ENCODE assay signal across 16 cellular contexts in genomic region chr4:153409412-153409811, GRCh38. TPM values are rescaled to one million over a fixed set of nuclear protein-coding genes. Genes with fewer than 3 reads are reported as not detected.
DNase-seq lines count a peak whose midpoint lies in the region; ATAC-seq and TF ChIP-seq lines count a peak whose summit lies in the region.
"Had no signal": no experiment of that assay in that cellular context is flagged by ENCODE, and none has a peak within 500 bp of the region (broad histone marks: within the 10 kb centered on the region; RNA-seq: fewer than 3 reads in every experiment).

No MANE protein-coding gene starts in this region.

- peak; percentile 6 for DNase-seq in NCI-H82 (lab: John Stamatoyannopoulos, UW)
- no peak for DNase-seq in NCI-H82 treated with DMSO at 0.1 percent for 48 hours (lab: John Stamatoyannopoulos, UW; ENCODE audit: unreplicated experiment)
- peak; percentile 65 for DNase-seq in adipocyte (ENCODE audit: low read depth)
- DNase-seq in fibroblast of pulmonary artery (ENCODE audit: low read depth): peak; percentile 62
- no peak for DNase-seq in vagina (ENCODE audit: extremely low spot score in 2 of 2)
- DNase-seq in endothelial cell (ENCODE audit: low spot score): no peak
- DNase-seq: activated CD4-positive, alpha-beta memory T cell treated with anti-CD3 and anti-CD28 coated beads, Interleukin-2, amount 10 ng/mL, durations not matched to agents 7 days and 5 days; Calu3; mesendoderm; NCI-H526; occipital lobe; spleen had no signal

- TF ChIP-seq CTCF in fibroblast of pulmonary artery (IDR thresholded peaks at IDR 0.05; ENCODE audit: low read length, missing control alignments) (no peak), vagina (IDR thresholded peaks at IDR 0.05) (no peak), endothelial cell (IDR thresholded peaks at IDR 0.05; ENCODE audit: unreplicated experiment) (no peak)

- H3K27me3 Mint-ChIP-seq in endothelial cell (ENCODE audit: unreplicated experiment): no peaks in the 10 kb centered on the region
- H3K27me3 Mint-ChIP-seq: activated CD4-positive, alpha-beta memory T cell treated with anti-CD3 and anti-CD28 coated beads, Interleukin-2, amount 10 ng/mL, durations not matched to agents 7 days and 5 days; activated T-helper 17 cell treated with anti-CD3 and anti-CD28 coated beads, Interleukin-2, amount 50 U/mL, for 72 hours; brain had no signal

- H3K36me3 Mint-ChIP-seq in endothelial cell (ENCODE audit: low read depth, unreplicated experiment): peaks cover 9% of the 10 kb centered on the region

- H3K27me3 ChIP-seq in adipocyte (replicated peaks; ENCODE audit: control insufficient read depth, insufficient read depth, low read length): no peaks in the 10 kb centered on the region
- no peaks in the 10 kb centered on the region for H3K27me3 ChIP-seq in vagina
- H3K27me3 ChIP-seq: spleen had no signal

- H3K4me1 ChIP-seq in adipocyte (ENCODE audit: control insufficient read depth, insufficient read depth, low read length): peaks cover 17% of the 10 kb centered on the region
- peaks cover 6% of the 10 kb centered on the region for H3K4me1 ChIP-seq in vagina
- H3K4me1 ChIP-seq: spleen had no signal

- no peak for TF ChIP-seq POLR2A in vagina (IDR thresholded peaks at IDR 0.05)

- H3K27ac Mint-ChIP-seq in endothelial cell (ENCODE audit: unreplicated experiment): no peak overlapping the region
- H3K27ac Mint-ChIP-seq: activated CD4-positive, alpha-beta memory T cell treated with anti-CD3 and anti-CD28 coated beads, Interleukin-2, amount 10 ng/mL, durations not matched to agents 7 days and 5 days; activated T-helper 17 cell treated with anti-CD3 and anti-CD28 coated beads, Interleukin-2, amount 50 U/mL, for 72 hours had no signal

- intact Hi-C loops in vagina (cut with DNase I): no loop called here

- H3K4me3 ChIP-seq in adipocyte (ENCODE audit: low read length) (no peak overlapping the region), fibroblast of pulmonary artery (replicated peaks; ENCODE audit: low read depth, low read length) (no peak overlapping the region), vagina (no peak overlapping the region)
- H3K4me3 ChIP-seq: spleen had no signal

- peaks cover 19% of the 10 kb centered on the region for H3K4me1 Mint-ChIP-seq in endothelial cell (ENCODE audit: unreplicated experiment)
- H3K4me1 Mint-ChIP-seq: activated CD4-positive, alpha-beta memory T cell treated with anti-CD3 and anti-CD28 coated beads, Interleukin-2, amount 10 ng/mL, durations not matched to agents 7 days and 5 days; activated T-helper 17 cell treated with anti-CD3 and anti-CD28 coated beads, Interleukin-2, amount 50 U/mL, for 72 hours had no signal

- H3K4me3 Mint-ChIP-seq in endothelial cell (ENCODE audit: unreplicated experiment): no peak overlapping the region
- H3K4me3 Mint-ChIP-seq: activated CD4-positive, alpha-beta memory T cell treated with anti-CD3 and anti-CD28 coated beads, Interleukin-2, amount 10 ng/mL, durations not matched to agents 7 days and 5 days; activated T-helper 17 cell treated with anti-CD3 and anti-CD28 coated beads, Interleukin-2, amount 50 U/mL, for 72 hours; brain had no signal

- H3K27ac ChIP-seq in vagina: peak overlapping the region; percentile 4
- H3K27ac ChIP-seq: spleen had no signal

- H3K9me3 ChIP-seq in adipocyte (ENCODE audit: control insufficient read depth, low read length) (no peaks in the 10 kb centered on the region), vagina (no peaks in the 10 kb centered on the region)
- H3K9me3 ChIP-seq: spleen had no signal

- no peak for ATAC-seq in HG02763 (IDR thresholded peaks at IDR 0.05; ENCODE audit: unreplicated experiment)
- no peak for ATAC-seq in GM21447 (IDR thresholded peaks at IDR 0.05; ENCODE audit: unreplicated experiment)
- ATAC-seq: activated T-helper 17 cell treated with anti-CD3 and anti-CD28 coated beads, Interleukin-2, amount 50 U/mL, for 72 hours had no signal

- no peaks in the 10 kb centered on the region for H3K9me3 Mint-ChIP-seq in endothelial cell (ENCODE audit: unreplicated experiment)
- H3K9me3 Mint-ChIP-seq: activated CD4-positive, alpha-beta memory T cell treated with anti-CD3 and anti-CD28 coated beads, Interleukin-2, amount 10 ng/mL, durations not matched to agents 7 days and 5 days; activated T-helper 17 cell treated with anti-CD3 and anti-CD28 coated beads, Interleukin-2, amount 50 U/mL, for 72 hours had no signal

- no peak overlapping the region for H3K9ac ChIP-seq in adipocyte (ENCODE audit: low read length)

- H3K36me3 ChIP-seq in adipocyte (ENCODE audit: control insufficient read depth, insufficient read depth, low read length, severe bottlenecking) (no peaks in the 10 kb centered on the region), vagina (no peaks in the 10 kb centered on the region)
- H3K36me3 ChIP-seq: spleen had no signal

RNA-seq across cellular contexts. Expression of gene TMEM131L, which starts 56.7 kb away (rescaled TPM):
- total RNA-seq in vagina (17.7 TPM), endothelial cell (ENCODE audit: unreplicated experiment) (29.8 TPM)

Comparison
In these comparisons a context has a peak if more than half of its experiments do, and no peak if none do; other contexts are left out.
1. DNase-seq: peak in NCI-H82 (single experiment), adipocyte (single experiment) and fibroblast of pulmonary artery (single experiment); none in NCI-H82 treated with DMSO at 0.1 percent for 48 hours (single experiment), vagina (0 of 2) and endothelial cell (single experiment).